19 cellular contexts compared by ENCODE assay signal in the genomic region with DNA sequence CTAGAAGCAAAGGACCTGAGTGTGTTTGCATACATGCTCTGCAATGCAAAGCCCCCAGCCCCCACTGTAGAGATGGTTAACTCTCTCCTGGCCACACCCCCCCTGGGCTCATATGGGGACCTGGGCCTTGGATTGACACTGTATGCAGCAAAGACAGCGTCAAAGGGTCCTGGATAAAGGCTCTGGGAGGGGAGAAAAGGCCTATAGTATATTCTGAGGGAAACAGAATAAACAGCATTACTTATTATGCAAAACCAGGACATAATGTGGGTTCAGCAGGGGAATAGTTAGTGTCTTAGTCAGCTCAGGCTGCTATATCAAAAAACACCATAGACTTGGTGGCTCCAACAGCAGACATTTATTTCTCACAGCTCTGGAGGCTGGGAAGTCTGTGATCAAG.
DNase-seq lines count a peak whose midpoint lies in the region; ATAC-seq and TF ChIP-seq lines count a peak whose summit lies in the region.
"Had no signal": no experiment of that assay in that cellular context is flagged by ENCODE, and none has a peak within 500 bp of the region (broad histone marks: within the 10 kb centered on the region; RNA-seq: fewer than 3 reads in every experiment).

No MANE protein-coding gene starts in this region.

- no peaks in the 10 kb centered on the region for H3K9me3 ChIP-seq in smooth muscle cell (replicated peaks; ENCODE audit: low read depth)
- H3K9me3 ChIP-seq in effector memory CD4-positive, alpha-beta T cell (ENCODE audit: control insufficient read depth, low read length), result no peaks in the 10 kb centered on the region
- H3K9me3 ChIP-seq: right lobe of liver, suprapubic skin had no signal

- no peaks in the 10 kb centered on the region for H3K79me2 ChIP-seq in smooth muscle cell (ENCODE audit: low read depth)

- 47% methylated on average over 1 of the region's 1 CpG for WGBS in smooth muscle cell (ENCODE audit: low lambda C conversion rate)

- H3F3A ChIP-seq in smooth muscle cell (ENCODE audit: low read depth), result no peaks in the 10 kb centered on the region

- ATAC-seq in GM21381 (IDR thresholded peaks at IDR 0.05; ENCODE audit: unreplicated experiment), result no peak
- ATAC-seq: K562, left cardiac atrium, right lobe of liver, WTC11 had no signal

- no peak overlapping the region for H2AFZ ChIP-seq in smooth muscle cell (ENCODE audit: low read depth)

- H4K20me1 ChIP-seq in smooth muscle cell (ENCODE audit: low read depth), result no peaks in the 10 kb centered on the region

- peak overlapping the region; percentile 90 for H3K27ac ChIP-seq in angular gyrus (ENCODE audit: low read depth, low read length)
- peak overlapping the region; percentile 93 for H3K27ac ChIP-seq in smooth muscle cell (ENCODE audit: low read depth)
- no peak overlapping the region for H3K27ac ChIP-seq in effector memory CD4-positive, alpha-beta T cell (ENCODE audit: insufficient read depth, low read length, poor library complexity, severe bottlenecking)
- H3K27ac ChIP-seq: right lobe of liver, suprapubic skin had no signal

- H3K9ac ChIP-seq in smooth muscle cell (ENCODE audit: low read depth), result peak overlapping the region; percentile 63

- peak; percentile 99 for DNase-seq in NCI-H526 (lab: John Stamatoyannopoulos, UW)
- peak; percentile 23 for DNase-seq in hepatic stellate cell (ENCODE audit: low spot score)
- DNase-seq in smooth muscle cell (lab: John Stamatoyannopoulos, UW; ENCODE audit: unreplicated experiment), result no peak
- DNase-seq in effector memory CD4-positive, alpha-beta T cell, result no peak
- DNase-seq in occipital lobe (lab: John Stamatoyannopoulos, UW), result no peak
- DNase-seq: activated CD4-positive, alpha-beta memory T cell treated with anti-CD3 and anti-CD28 coated beads for 36 hours; activated naive CD8-positive, alpha-beta T cell treated with anti-CD3 and anti-CD28 coated beads, Interleukin-2, amount 10 ng/mL, durations not matched to agents 7 days and 5 days; Calu3; left cardiac atrium; NCI-H1092; NCI-H2081; right lobe of liver; SHP77; stimulated activated CD4-positive, alpha-beta T cell treated with anti-CD3 and anti-CD28 coated beads, Interleukin-2, amount 100 ng/mL, for 48 hours had no signal

- no peaks in the 10 kb centered on the region for H3K27me3 ChIP-seq in smooth muscle cell (ENCODE audit: low read depth)
- no peaks in the 10 kb centered on the region for H3K27me3 ChIP-seq in effector memory CD4-positive, alpha-beta T cell (replicated peaks; ENCODE audit: control insufficient read depth, insufficient read depth, low read length, poor library complexity, severe bottlenecking)
- H3K27me3 ChIP-seq: right lobe of liver, suprapubic skin had no signal

- peak overlapping the region; percentile 76 for H3K4me2 ChIP-seq in smooth muscle cell

- H3K4me1 ChIP-seq in smooth muscle cell (ENCODE audit: low read depth), result peaks cover 29% of the 10 kb centered on the region
- H3K4me1 ChIP-seq in effector memory CD4-positive, alpha-beta T cell (ENCODE audit: control insufficient read depth, insufficient read depth, low read length, poor library complexity, severe bottlenecking), result no peaks in the 10 kb centered on the region
- H3K4me1 ChIP-seq: right lobe of liver, suprapubic skin had no signal

- H3K4me3 ChIP-seq in smooth muscle cell, result no peak overlapping the region
- H3K4me3 ChIP-seq in effector memory CD4-positive, alpha-beta T cell (ENCODE audit: insufficient read depth, low read depth, low read length, poor library complexity, severe bottlenecking), result no peak overlapping the region
- H3K4me3 ChIP-seq: K562, right lobe of liver, suprapubic skin had no signal

- TF ChIP-seq CTCF in smooth muscle cell (IDR thresholded peaks at IDR 0.05; ENCODE audit: borderline replicate concordance, insufficient read depth, poor library complexity, severe bottlenecking), result no peak

- H3K36me3 ChIP-seq in smooth muscle cell (ENCODE audit: low read depth), result no peaks in the 10 kb centered on the region
- H3K36me3 ChIP-seq in effector memory CD4-positive, alpha-beta T cell (ENCODE audit: control insufficient read depth, insufficient read depth, low read length), result no peaks in the 10 kb centered on the region
- H3K36me3 ChIP-seq: right lobe of liver, suprapubic skin had no signal

Comparison
In these comparisons a context has a peak if more than half of its experiments do, and no peak if none do; other contexts are left out.
1. DNase-seq: peak in NCI-H526 (2 of 2) and hepatic stellate cell (single experiment); none in smooth muscle cell (single experiment), effector memory CD4-positive, alpha-beta T cell (0 of 3) and occipital lobe (single experiment).